Comparison of ENCODE assay signal across 8 cellular contexts in the genomic region with DNA sequence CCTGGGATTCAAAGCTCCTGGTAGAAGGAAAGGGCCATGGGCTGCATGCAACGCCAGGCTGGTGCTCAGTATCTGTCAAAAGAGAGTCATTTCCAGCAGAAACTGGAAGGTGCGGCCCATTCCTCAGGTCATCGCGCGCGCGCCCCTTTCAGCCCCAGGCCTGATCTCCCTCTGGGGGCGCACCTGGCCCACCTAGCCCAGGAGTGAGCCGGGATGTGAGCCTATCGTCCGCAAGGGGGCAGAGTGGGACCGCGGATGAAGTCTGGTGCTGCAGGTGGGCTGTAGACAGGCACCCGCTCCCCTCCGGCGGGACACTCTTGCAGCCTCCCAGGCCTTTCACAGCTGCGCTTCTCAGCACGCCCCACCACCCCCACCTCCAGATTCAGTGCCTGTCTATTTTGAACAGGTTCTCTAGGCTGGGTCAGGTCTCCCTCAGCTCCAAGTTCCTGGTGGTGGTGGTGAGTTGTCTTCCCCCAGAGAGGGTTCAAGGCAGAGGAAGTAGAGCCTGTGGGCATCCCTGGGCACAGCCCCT. TPM values are rescaled to one million over a fixed set of nuclear protein-coding genes. Genes with fewer than 3 reads are reported as not detected.
DNase-seq lines count a peak whose midpoint lies in the region; ATAC-seq and TF ChIP-seq lines count a peak whose summit lies in the region.

No MANE protein-coding gene starts in this region.

- H3K27ac Mint-ChIP-seq in activated naive CD4-positive, alpha-beta T cell treated with anti-CD3 and anti-CD28 coated beads, Interleukin-2, amount 50 U/mL, for 72 hours: no peak overlapping the region

- intact Hi-C loops in heart left ventricle (cut with DNase I): loop anchor here in 9 of 10 donors (1.0 to 10.0 kb wide), 9 partner anchors 121 to 343 kb away; no protein-coding TSS in a partner anchor

- no peaks in the 10 kb centered on the region for H3K9me3 Mint-ChIP-seq in activated naive CD4-positive, alpha-beta T cell treated with anti-CD3 and anti-CD28 coated beads, Interleukin-2, amount 50 U/mL, for 72 hours

- H3F3A ChIP-seq in Loucy (ENCODE audit: low read depth): no peaks in the 10 kb centered on the region

- H3K79me2 ChIP-seq in Loucy (ENCODE audit: insufficient read depth, low read length): no peaks in the 10 kb centered on the region

- TF ChIP-seq CTCF in Loucy (conservative IDR thresholded peaks at IDR 0.05; ENCODE audit: low read length): peak; percentile 99
- TF ChIP-seq CTCF in heart left ventricle (IDR thresholded peaks at IDR 0.05): peak; percentile 76 to 96 (median 90)

- H3K4me3 ChIP-seq in Loucy (ENCODE audit: low read length, poor library complexity, severe bottlenecking) (peak overlapping the region; percentile 22), heart left ventricle (no peak overlapping the region)

- no peaks in the 10 kb centered on the region for H3K9me2 ChIP-seq in Loucy (replicated peaks; ENCODE audit: low read depth, low read length)

- no peaks in the 10 kb centered on the region for H3K36me3 Mint-ChIP-seq in activated naive CD4-positive, alpha-beta T cell treated with anti-CD3 and anti-CD28 coated beads, Interleukin-2, amount 50 U/mL, for 72 hours

- H3K9ac ChIP-seq in Loucy (ENCODE audit: low read depth, low read length, poor library complexity, severe bottlenecking): no peak overlapping the region

- no peaks in the 10 kb centered on the region for H4K20me1 ChIP-seq in Loucy (ENCODE audit: insufficient read depth, low read length, poor library complexity, severe bottlenecking)

- H2AFZ ChIP-seq in Loucy (ENCODE audit: low read length): peak overlapping the region; percentile 93

- H3K27ac ChIP-seq in heart left ventricle: no peak overlapping the region

- WGBS in heart left ventricle, 4 donors: 1 to 2% (median 2%) methylated on average over 16 to 18 of the region's 18 CpGs

- H3K4me2 ChIP-seq in Loucy (ENCODE audit: low read depth, low read length, poor library complexity, severe bottlenecking): peak overlapping the region; percentile 36

- H3K27me3 ChIP-seq in Loucy (ENCODE audit: insufficient read depth, low read length, poor library complexity, severe bottlenecking) (no peaks in the 10 kb centered on the region), heart left ventricle (no peaks in the 10 kb centered on the region)

- H3K9me3 ChIP-seq in Loucy (ENCODE audit: insufficient read depth, low read depth, low read length) (no peaks in the 10 kb centered on the region), heart left ventricle (no peaks in the 10 kb centered on the region)

- TF ChIP-seq POLR2A in heart left ventricle (IDR thresholded peaks at IDR 0.05): no peak

- ATAC-seq in GM21723 (IDR thresholded peaks at IDR 0.05; ENCODE audit: unreplicated experiment) (peak; percentile 87), heart left ventricle (peak; percentile 35 to 67 (median 63)), HG03520 (IDR thresholded peaks at IDR 0.05; ENCODE audit: unreplicated experiment) (no peak)
- peak; percentile 98 to 99 for ATAC-seq in activated naive CD4-positive, alpha-beta T cell treated with anti-CD3 and anti-CD28 coated beads, Interleukin-2, amount 50 U/mL, for 72 hours

- peaks cover 12% of the 10 kb centered on the region for H3K4me1 ChIP-seq in Loucy (ENCODE audit: insufficient read depth, low read length, poor library complexity, severe bottlenecking)
- peaks cover 13 to 34% (median 31%) of the 10 kb centered on the region in 12 donors for H3K4me1 ChIP-seq in heart left ventricle

- H3K36me3 ChIP-seq in Loucy (ENCODE audit: insufficient read depth, low read length) (no peaks in the 10 kb centered on the region), heart left ventricle (no peaks in the 10 kb centered on the region)

- peak; percentile 10 for DNase-seq in DMS114 treated with DMSO at 0.1 percent for 48 hours (lab: John Stamatoyannopoulos, UW; ENCODE audit: unreplicated experiment)
- DNase-seq in SKM-1 treated with dmso at 0.1 percent for 144 hours (lab: John Stamatoyannopoulos, UW; ENCODE audit: unreplicated experiment): peak; percentile 61
- peak; percentile 79 to 91 for DNase-seq in activated naive CD4-positive, alpha-beta T cell treated with anti-CD3 and anti-CD28 coated beads, Interleukin-2, amount 50 U/mL, for 72 hours (ENCODE audit: low spot score in 2 of 2)
- DNase-seq in heart left ventricle: peak; percentile 69 to 88 (median 74)
- peak; percentile 91 for DNase-seq in retina

RNA-seq across cellular contexts. Expression of gene RPL29, which starts 5.8 kb away (rescaled TPM):
- total RNA-seq in activated naive CD4-positive, alpha-beta T cell treated with anti-CD3 and anti-CD28 coated beads, Interleukin-2, amount 50 U/mL, for 72 hours: 1,000 to 10,000 TPM; 1,489 to 1,761 TPM
- total RNA-seq in heart left ventricle: 100 to 1,000 TPM; 515 to 986 (median 681) TPM
- polyA plus RNA-seq in heart left ventricle: 1,000 to 10,000 TPM; 1,354 to 1,405 TPM

RNA-seq across cellular contexts. Expression of gene ACY1, which starts 18.2 kb away (rescaled TPM):
- 10 to 100 TPM; 54.7 to 78.5 TPM for total RNA-seq in activated naive CD4-positive, alpha-beta T cell treated with anti-CD3 and anti-CD28 coated beads, Interleukin-2, amount 50 U/mL, for 72 hours
- total RNA-seq in heart left ventricle: 10 to 100 TPM; 14.8 to 45.3 (median 27.7) TPM
- polyA plus RNA-seq in heart left ventricle: 10 to 100 TPM; 18.3 to 21.2 TPM

RNA-seq across cellular contexts. Expression of gene ABHD14A, which starts 26.6 kb away (rescaled TPM):
- 1 to 10 TPM; 7.7 to 9.0 TPM for total RNA-seq in activated naive CD4-positive, alpha-beta T cell treated with anti-CD3 and anti-CD28 coated beads, Interleukin-2, amount 50 U/mL, for 72 hours
- total RNA-seq in heart left ventricle: 10 to 100 TPM; 17.7 to 51.4 (median 22.1) TPM
- 10 to 100 TPM; 21.7 to 70.3 TPM for polyA plus RNA-seq in heart left ventricle

RNA-seq across cellular contexts. Expression of gene ABHD14B, which starts 27.7 kb away (rescaled TPM):
- total RNA-seq in activated naive CD4-positive, alpha-beta T cell treated with anti-CD3 and anti-CD28 coated beads, Interleukin-2, amount 50 U/mL, for 72 hours: 10 to 100 TPM; 21.4 to 62.4 TPM
- total RNA-seq in heart left ventricle: 10 to 100 TPM in 7 of 9 donors, 1 to 10 TPM in 2; 8.7 to 22.2 (median 12.3) TPM
- 10 to 100 TPM; 11.5 to 19.8 TPM for polyA plus RNA-seq in heart left ventricle

RNA-seq across cellular contexts. Expression of gene PCBP4, which starts 34.3 kb away (rescaled TPM):
- 10 to 100 TPM; 11.3 to 14.3 TPM for total RNA-seq in activated naive CD4-positive, alpha-beta T cell treated with anti-CD3 and anti-CD28 coated beads, Interleukin-2, amount 50 U/mL, for 72 hours
- total RNA-seq in heart left ventricle: 100 to 1,000 TPM in 2 of 9 donors, 10 to 100 TPM in 7; 55.4 to 149 (median 63.9) TPM
- 100 to 1,000 TPM in 1 of 2 donors, 10 to 100 TPM in 1; 64.8 to 101 TPM for polyA plus RNA-seq in heart left ventricle

Comparison
In these comparisons a context has a peak if more than half of its experiments do, and no peak if none do; other contexts are left out.
1. DNase-seq: peak in every context shown above with its lines; median percentile 91 in retina; 85 in activated naive CD4-positive, alpha-beta T cell treated with anti-CD3 and anti-CD28 coated beads, Interleukin-2, amount 50 U/mL, for 72 hours; 74 in heart left ventricle; 61 in SKM-1 treated with dmso at 0.1 percent for 144 hours; 10 in DMS114 treated with DMSO at 0.1 percent for 48 hours.